8 cellular contexts compared by ENCODE assay signal in the genomic region with DNA sequence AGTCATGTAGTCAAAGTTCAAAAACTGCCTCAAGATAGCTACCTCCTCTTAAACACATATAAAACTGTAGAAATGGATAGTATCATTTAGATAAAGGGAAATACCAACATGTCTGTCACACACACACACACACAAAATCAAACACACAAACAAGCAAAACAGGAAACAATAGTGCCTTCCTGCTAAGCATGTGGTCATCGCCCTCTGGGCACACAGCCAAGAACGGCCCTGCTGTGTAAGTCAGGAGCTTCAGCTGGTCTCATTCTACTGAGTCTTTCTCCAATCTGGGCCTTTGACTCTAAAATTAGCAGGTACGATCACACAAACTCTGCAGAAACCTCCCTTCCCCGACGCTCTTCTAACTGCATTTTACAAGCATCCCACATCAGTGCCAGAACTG.
A peak's percentile ranks its signal among the peaks of the same experiment; 100 is the strongest.
DNase-seq lines count a peak whose midpoint lies in the region; ATAC-seq and TF ChIP-seq lines count a peak whose summit lies in the region.

No MANE protein-coding gene starts in this region.

- intact Hi-C loops in adrenal gland (cut with DNase I) = no loop called here

- H3K4me2 ChIP-seq in BLaER1 = peak overlapping the region; percentile 47
- no peak overlapping the region for H3K4me2 ChIP-seq in mesenchymal stem cell (ENCODE audit: low read length, poor library complexity, severe bottlenecking)

- H2BK12ac ChIP-seq in mesenchymal stem cell (ENCODE audit: low read length in 2 of 2) = no peak overlapping the region

- H3K4me1 ChIP-seq in BLaER1 (peaks cover 20% of the 10 kb centered on the region), adrenal gland (replicated peaks in 1 of 2) (no peaks in the 10 kb centered on the region), mesenchymal stem cell (ENCODE audit: control insufficient read depth, insufficient read depth, low read depth, low read length) (no peaks in the 10 kb centered on the region)

- H3K9me3 ChIP-seq in BLaER1 (no peaks in the 10 kb centered on the region), MG63 (no peaks in the 10 kb centered on the region), adrenal gland (replicated peaks in 1 of 3) (no peaks in the 10 kb centered on the region), mesenchymal stem cell (ENCODE audit: control insufficient read depth, low read length) (no peaks in the 10 kb centered on the region)

- no peaks in the 10 kb centered on the region for H4K20me1 ChIP-seq in BLaER1

- no peak overlapping the region for H4K8ac ChIP-seq in mesenchymal stem cell (ENCODE audit: low read length)

- H3K27ac ChIP-seq in BLaER1 (no peak overlapping the region), adrenal gland (no peak overlapping the region), mesenchymal stem cell (ENCODE audit: low read length, poor library complexity, severe bottlenecking) (no peak overlapping the region)

- DNase-seq in MG63 (peak; percentile 73), adrenal gland (peak; percentile 51 to 82 (median 75)), inferior parietal cortex (ENCODE audit: extremely low spot score) (peak; percentile 82), mesenchymal stem cell (no peak)

- WGBS in adrenal gland, 4 donors = 46 to 56% (median 53%) methylated on average over 5 of the region's 5 CpGs
- 77% methylated on average over 5 of the region's 5 CpGs for WGBS in mesenchymal stem cell

- H3K9ac ChIP-seq in BLaER1 (no peak overlapping the region), mesenchymal stem cell (ENCODE audit: low read length) (no peak overlapping the region)

- no peak overlapping the region for H3K18ac ChIP-seq in mesenchymal stem cell (ENCODE audit: low read depth in 1 of 2, low read length in 2 of 2)

- no peak overlapping the region for H2AFZ ChIP-seq in mesenchymal stem cell (ENCODE audit: low read depth, low read length)

- H4K91ac ChIP-seq in mesenchymal stem cell (ENCODE audit: low read length) = no peak overlapping the region

- H3K4ac ChIP-seq in mesenchymal stem cell (ENCODE audit: low read depth in 1 of 2, low read length in 2 of 2) = no peak overlapping the region

- H3K14ac ChIP-seq in mesenchymal stem cell (ENCODE audit: low read length in 2 of 2) = no peak overlapping the region

- TF ChIP-seq CTCF in adrenal gland (IDR thresholded peaks at IDR 0.05) = no peak

- H3K79me1 ChIP-seq in mesenchymal stem cell (replicated peaks; ENCODE audit: low read length, poor library complexity, severe bottlenecking) = no peaks in the 10 kb centered on the region

- no peak for TF ChIP-seq POLR2A in adrenal gland (IDR thresholded peaks at IDR 0.05)

- H2BK5ac ChIP-seq in mesenchymal stem cell (ENCODE audit: low read depth, low read length, poor library complexity, severe bottlenecking) = no peak overlapping the region

- no peak overlapping the region for H2BK15ac ChIP-seq in mesenchymal stem cell (ENCODE audit: low read depth, poor library complexity, severe bottlenecking)

- no peak overlapping the region for H3K4me3 ChIP-seq in BLaER1
- H3K4me3 ChIP-seq in MG63 = no peak overlapping the region
- H3K4me3 ChIP-seq in adrenal gland = no peak overlapping the region
- no peak overlapping the region for H3K4me3 ChIP-seq in mesenchymal stem cell (ENCODE audit: insufficient read depth in 1 of 2, low read depth in 1 of 2, low read length in 2 of 2)

- H2BK120ac ChIP-seq in mesenchymal stem cell (ENCODE audit: low read depth, low read length) = no peak overlapping the region

- H3K27me3 ChIP-seq in BLaER1 (no peaks in the 10 kb centered on the region), MG63 (no peaks in the 10 kb centered on the region), adrenal gland (no peaks in the 10 kb centered on the region), mesenchymal stem cell (ENCODE audit: control insufficient read depth in 1 of 2, insufficient read depth in 1 of 2, low read length in 2 of 2) (no peaks in the 10 kb centered on the region)

- no peak overlapping the region for H2AK5ac ChIP-seq in mesenchymal stem cell (ENCODE audit: low read length, severe bottlenecking)

- no peaks in the 10 kb centered on the region for H3K36me3 ChIP-seq in BLaER1
- no peaks in the 10 kb centered on the region for H3K36me3 ChIP-seq in MG63
- no peaks in the 10 kb centered on the region for H3K36me3 ChIP-seq in adrenal gland (replicated peaks in 1 of 2)
- no peaks in the 10 kb centered on the region for H3K36me3 ChIP-seq in mesenchymal stem cell (ENCODE audit: control insufficient read depth in 1 of 2, insufficient read depth in 2 of 2, low read depth in 1 of 2, low read length in 2 of 2)

- H3K23ac ChIP-seq in mesenchymal stem cell (ENCODE audit: low read length in 2 of 2) = no peak overlapping the region

- ATAC-seq in GM18517 (IDR thresholded peaks at IDR 0.05; ENCODE audit: unreplicated experiment) (no peak), GM21737 (IDR thresholded peaks at IDR 0.05; ENCODE audit: unreplicated experiment) (no peak), HG03159 (IDR thresholded peaks at IDR 0.05; ENCODE audit: unreplicated experiment) (no peak)
